1 cellular context compared by ENCODE assay signal in genomic region chr4:71549516-71550160, GRCh38.
TF ChIP-seq lines count a peak whose summit lies in the region.

No MANE protein-coding gene starts in this region.

TF ChIP-seq in GM23338, 12 proteins besides CTCF, POLR2A, EP300 and RAD21:
- TF ChIP-seq CREB1 (CRISPR knock-in tag; IDR thresholded peaks at IDR 0.05; ENCODE audit: low read depth) (no peak), ETS1 (IDR thresholded peaks at IDR 0.05) (no peak), NANOG (IDR thresholded peaks at IDR 0.05; ENCODE audit: borderline replicate concordance) (no peak), EZH2phosphoT487 (IDR thresholded peaks at IDR 0.05; ENCODE audit: unreplicated experiment) (no peak), REST (IDR thresholded peaks at IDR 0.05; ENCODE audit: unreplicated experiment) (no peak), ZNF114 (CRISPR knock-in tag; IDR thresholded peaks at IDR 0.05) (no peak), EZH2 (IDR thresholded peaks at IDR 0.05; ENCODE audit: low read depth, unreplicated experiment) (no peak), ZNF462 (CRISPR knock-in tag; IDR thresholded peaks at IDR 0.05) (no peak), STAT1 (IDR thresholded peaks at IDR 0.05; ENCODE audit: unreplicated experiment) (no peak), JUNB (IDR thresholded peaks at IDR 0.05; ENCODE audit: unreplicated experiment) (no peak), ZNF331 (CRISPR knock-in tag; IDR thresholded peaks at IDR 0.05; ENCODE audit: low read depth) (no peak), POLR2AphosphoS5 (IDR thresholded peaks at IDR 0.05; ENCODE audit: low read depth) (no peak)
TF ChIP-seq in GM23338: peak in this region for 0.
